Comparison of ENCODE assay signal across 1 cellular context in the genomic region with DNA sequence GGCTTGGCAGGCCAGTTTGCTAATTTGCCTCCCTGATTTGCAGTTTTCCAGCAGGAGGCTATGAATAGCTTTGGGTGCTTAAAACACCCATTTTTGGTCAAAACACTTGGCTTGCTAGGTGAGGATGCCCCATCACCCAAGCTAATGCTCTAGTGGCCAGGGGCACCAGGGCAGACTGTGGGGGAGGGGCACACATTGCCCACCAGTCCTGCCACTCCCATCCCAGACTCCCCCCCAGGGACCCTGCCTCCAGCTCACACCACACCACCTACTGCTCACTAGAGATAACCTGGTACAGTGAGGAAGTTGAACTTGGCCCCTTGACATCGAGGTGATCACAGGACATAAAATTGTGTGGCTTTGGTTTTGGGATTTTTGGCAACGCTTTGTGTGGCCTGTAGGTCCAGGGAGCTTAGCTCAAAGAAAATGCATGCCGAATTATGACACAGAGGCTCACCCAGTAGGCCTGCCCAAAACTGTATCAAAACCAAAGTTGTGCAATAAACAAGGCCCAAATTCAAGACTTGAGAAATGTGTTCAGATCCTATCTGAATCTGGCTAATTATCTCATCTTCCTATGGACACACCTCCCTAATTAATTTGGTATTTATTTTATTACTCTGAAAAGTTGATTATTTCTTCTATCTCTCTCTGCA.
TF ChIP-seq lines count a peak whose summit lies in the region.

No MANE protein-coding gene starts in this region.

TF ChIP-seq in GM23338, 12 proteins besides CTCF, POLR2A, EP300 and RAD21 (continued from another document):
- TF ChIP-seq, protein P1, sequence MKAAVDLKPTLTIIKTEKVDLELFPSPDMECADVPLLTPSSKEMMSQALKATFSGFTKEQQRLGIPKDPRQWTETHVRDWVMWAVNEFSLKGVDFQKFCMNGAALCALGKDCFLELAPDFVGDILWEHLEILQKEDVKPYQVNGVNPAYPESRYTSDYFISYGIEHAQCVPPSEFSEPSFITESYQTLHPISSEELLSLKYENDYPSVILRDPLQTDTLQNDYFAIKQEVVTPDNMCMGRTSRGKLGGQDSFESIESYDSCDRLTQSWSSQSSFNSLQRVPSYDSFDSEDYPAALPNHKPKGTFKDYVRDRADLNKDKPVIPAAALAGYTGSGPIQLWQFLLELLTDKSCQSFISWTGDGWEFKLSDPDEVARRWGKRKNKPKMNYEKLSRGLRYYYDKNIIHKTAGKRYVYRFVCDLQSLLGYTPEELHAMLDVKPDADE (IDR thresholded peaks at IDR 0.05) = no peak
- no peak for TF ChIP-seq POLR2AphosphoS5 (IDR thresholded peaks at IDR 0.05; ENCODE audit: low read depth)
